ENCODE assay signal across 8 cellular contexts in the genomic region with DNA sequence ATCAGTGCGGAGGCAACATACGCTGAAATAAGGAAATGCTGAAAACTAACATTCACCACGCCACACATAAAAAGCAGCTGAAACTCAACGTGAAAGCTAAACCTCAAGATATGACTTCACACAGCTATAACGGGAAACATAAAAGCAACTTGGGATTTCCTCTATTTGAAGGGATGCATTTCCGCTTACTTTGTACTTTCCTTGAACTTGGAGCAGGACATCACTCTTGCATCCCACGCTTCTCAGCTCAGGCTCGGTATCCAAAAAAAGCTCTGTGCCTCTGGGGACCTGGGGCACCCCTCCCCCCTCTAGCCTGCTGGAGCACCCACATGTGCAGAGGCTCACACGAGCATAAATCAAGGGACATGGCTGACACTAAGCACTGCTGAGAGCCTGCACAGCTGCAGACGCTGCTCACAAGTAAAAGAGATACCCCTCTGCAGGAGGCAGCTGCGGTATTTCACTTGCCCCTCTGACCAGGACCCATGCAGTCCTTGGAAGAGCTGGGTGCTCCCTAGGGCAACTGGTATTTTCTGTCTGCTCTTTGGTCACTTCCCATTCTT. TPM values are rescaled to one million over a fixed set of nuclear protein-coding genes. Genes with fewer than 3 reads are reported as not detected.
DNase-seq lines count a peak whose midpoint lies in the region; ATAC-seq and TF ChIP-seq lines count a peak whose summit lies in the region.

No MANE protein-coding gene starts in this region.

- peak; percentile 90 for ATAC-seq in GM18909 (IDR thresholded peaks at IDR 0.05; ENCODE audit: poor library complexity, unreplicated experiment)
- ATAC-seq in HG03039 (IDR thresholded peaks at IDR 0.05; ENCODE audit: unreplicated experiment), result peak; percentile 71

- H3K4me1 Mint-ChIP-seq in activated CD4-positive, alpha-beta memory T cell treated with anti-CD3 and anti-CD28 coated beads, Interleukin-2, amount 10 ng/mL, durations not matched to agents 7 days and 5 days, result peaks cover 1% of the 10 kb centered on the region

- peaks cover 64% of the 10 kb centered on the region for H4K20me1 ChIP-seq in SK-N-SH (ENCODE audit: insufficient read depth)

- H3K27ac ChIP-seq in SK-N-SH (ENCODE audit: low read depth in 2 of 2, low read length in 1 of 2), result no peak overlapping the region

- H3K27ac Mint-ChIP-seq in activated CD4-positive, alpha-beta memory T cell treated with anti-CD3 and anti-CD28 coated beads, Interleukin-2, amount 10 ng/mL, durations not matched to agents 7 days and 5 days, result no peak overlapping the region

- peak overlapping the region; percentile 36 for H3K4me3 ChIP-seq in AG04449 (ENCODE audit: low read depth, low read length)
- H3K4me3 ChIP-seq in SK-N-SH (ENCODE audit: low read depth in 2 of 2, low read length in 1 of 2), result no peak overlapping the region; a peak in 1 of 4 replicates

- H3K4me1 ChIP-seq in SK-N-SH (ENCODE audit: control insufficient read depth in 1 of 2, insufficient read depth in 2 of 2, low read depth in 1 of 2, low read length in 1 of 2), result peaks cover 20 to 32% of the 10 kb centered on the region in 2 experiments

- H3K9me3 Mint-ChIP-seq in activated CD4-positive, alpha-beta memory T cell treated with anti-CD3 and anti-CD28 coated beads, Interleukin-2, amount 10 ng/mL, durations not matched to agents 7 days and 5 days, result no peaks in the 10 kb centered on the region

- H3K36me3 ChIP-seq in SK-N-SH (replicated peaks in 1 of 2; ENCODE audit: control insufficient read depth in 1 of 2, insufficient read depth in 2 of 2, low read length in 1 of 2), result no peaks in the 10 kb centered on the region

- 0 out of 4 replicates have a peak, but pooled peaks of 1 of the 2 experiments have one; percentile 36 for TF ChIP-seq EP300 in SK-N-SH (IDR thresholded peaks at IDR 0.05; ENCODE audit: borderline replicate concordance in 1 of 2, low read depth in 1 of 2, low read length in 1 of 2)

- H3K79me2 ChIP-seq in SK-N-SH (ENCODE audit: insufficient read depth), result peaks cover 74% of the 10 kb centered on the region

- TF ChIP-seq RAD21 in SK-N-SH (IDR thresholded peaks at IDR 0.05; ENCODE audit: low read length), result no peak

- peak overlapping the region; percentile 17; the same call in 1 of the 2 replicates for H3K4me2 ChIP-seq in SK-N-SH

- H3K9ac ChIP-seq in SK-N-SH, result no peak overlapping the region

- H3K9me2 ChIP-seq in SK-N-SH, result no peaks in the 10 kb centered on the region

- 66% methylated on average over 11 of the region's 11 CpGs for WGBS in SK-N-SH (ENCODE audit: low lambda C conversion rate)

- TF ChIP-seq CTCF in AG04449 (IDR thresholded peaks at IDR 0.05; ENCODE audit: insufficient read depth, low read length, missing control alignments) (no peak), SK-N-SH (IDR thresholded peaks at IDR 0.05) (no peak)

- H3K9me3 ChIP-seq in SK-N-SH, result no peaks in the 10 kb centered on the region

- DNase-seq in AG04449 (ENCODE audit: low read depth, low spot score) (no peak), SK-N-SH (peak; percentile 61), left kidney (ENCODE audit: low read depth, low spot score) (peak; percentile 91), SW 1271 (lab: John Stamatoyannopoulos, UW) (no peak), NCI-H2081 treated with DMSO at 0.1 percent for 48 hours (lab: John Stamatoyannopoulos, UW) (no peak)
- DNase-seq in activated CD4-positive, alpha-beta memory T cell treated with anti-CD3 and anti-CD28 coated beads, Interleukin-2, amount 10 ng/mL, durations not matched to agents 7 days and 5 days, result no peak

- no peaks in the 10 kb centered on the region for H3K27me3 ChIP-seq in SK-N-SH (ENCODE audit: insufficient read depth)

- H3K27me3 Mint-ChIP-seq in activated CD4-positive, alpha-beta memory T cell treated with anti-CD3 and anti-CD28 coated beads, Interleukin-2, amount 10 ng/mL, durations not matched to agents 7 days and 5 days, result peaks cover 15% of the 10 kb centered on the region

- POLR2A ChIA-PET in AG04449 (lab: Yijun Ruan, JAX), result no interaction called here
- POLR2A ChIA-PET in SK-N-SH (lab: Yijun Ruan, JAX), result no interaction called here
- POLR2A ChIA-PET in activated CD4-positive, alpha-beta memory T cell treated with anti-CD3 and anti-CD28 coated beads, Interleukin-2, amount 10 ng/mL, durations not matched to agents 7 days and 5 days (lab: Charles Lee), result no interaction called here

- H3F3A ChIP-seq in SK-N-SH (replicated peaks; ENCODE audit: insufficient read depth), result peaks cover 5% of the 10 kb centered on the region

- CTCF ChIA-PET in AG04449 (lab: Yijun Ruan, JAX), result interaction anchor here (1.1 to 1.5 kb wide), 2 partner anchors 48 to 246 kb away, joined by 3 read pairs; no protein-coding TSS in a partner anchor
- CTCF ChIA-PET in SK-N-SH (lab: Yijun Ruan, JAX), result interaction anchor here (0.8 to 1.4 kb wide), 4 partner anchors 15 to 57 kb away, joined by 3 to 5 read pairs (median 4); no protein-coding TSS in a partner anchor
- CTCF ChIA-PET in activated CD4-positive, alpha-beta memory T cell treated with anti-CD3 and anti-CD28 coated beads, Interleukin-2, amount 10 ng/mL, durations not matched to agents 7 days and 5 days (lab: Charles Lee), result interaction anchor here (1.0 kb wide), 1 partner anchor 181 kb away, joined by 3 read pairs; no protein-coding TSS in a partner anchor

- no peak overlapping the region for H3K4me3 Mint-ChIP-seq in activated CD4-positive, alpha-beta memory T cell treated with anti-CD3 and anti-CD28 coated beads, Interleukin-2, amount 10 ng/mL, durations not matched to agents 7 days and 5 days

- H3K36me3 Mint-ChIP-seq in activated CD4-positive, alpha-beta memory T cell treated with anti-CD3 and anti-CD28 coated beads, Interleukin-2, amount 10 ng/mL, durations not matched to agents 7 days and 5 days (ENCODE audit: low read depth), result no peaks in the 10 kb centered on the region

- no peak overlapping the region for H2AFZ ChIP-seq in SK-N-SH (ENCODE audit: low read depth)

TF ChIP-seq in SK-N-SH, 30 proteins besides CTCF, POLR2A, EP300 and RAD21:
- TF ChIP-seq RXRA (IDR thresholded peaks at IDR 0.05; ENCODE audit: borderline replicate concordance, low read depth) (no peak), MXI1 (IDR thresholded peaks at IDR 0.05; ENCODE audit: low read depth, low read length) (peak; percentile 40; the same call in 1 of the 2 replicates)
TF ChIP-seq in SK-N-SH: peak in this region for 1.

RNA-seq across cellular contexts. Expression of a gene that starts 34.2 kb away (rescaled TPM):
- 29.4 and 38.9 TPM in 2 replicates for polyA plus RNA-seq in SK-N-SH (2012; rRNA removed)
- 31.3 and 35.8 TPM in 2 replicates for polyA plus RNA-seq in SK-N-SH (2012; cell fraction: cytosol; rRNA removed)
- 46.7 and 74.5 TPM in 2 replicates for polyA plus RNA-seq in SK-N-SH (2012; cell fraction: nucleus; rRNA removed)
- under 1 TPM; 0.15 to 0.18 TPM for total RNA-seq in activated CD4-positive, alpha-beta memory T cell treated with anti-CD3 and anti-CD28 coated beads, Interleukin-2, amount 10 ng/mL, durations not matched to agents 7 days and 5 days

Comparison
In these comparisons a context has a peak if more than half of its experiments do, and no peak if none do; other contexts are left out.
1. DNase-seq: peak in SK-N-SH (single experiment) and left kidney (single experiment); none in AG04449 (single experiment), SW 1271 (0 of 2), NCI-H2081 treated with DMSO at 0.1 percent for 48 hours (single experiment) and activated CD4-positive, alpha-beta memory T cell treated with anti-CD3 and anti-CD28 coated beads, Interleukin-2, amount 10 ng/mL, durations not matched to agents 7 days and 5 days (single experiment).